ENCODE assay signal across 8 cellular contexts in the genomic region with DNA sequence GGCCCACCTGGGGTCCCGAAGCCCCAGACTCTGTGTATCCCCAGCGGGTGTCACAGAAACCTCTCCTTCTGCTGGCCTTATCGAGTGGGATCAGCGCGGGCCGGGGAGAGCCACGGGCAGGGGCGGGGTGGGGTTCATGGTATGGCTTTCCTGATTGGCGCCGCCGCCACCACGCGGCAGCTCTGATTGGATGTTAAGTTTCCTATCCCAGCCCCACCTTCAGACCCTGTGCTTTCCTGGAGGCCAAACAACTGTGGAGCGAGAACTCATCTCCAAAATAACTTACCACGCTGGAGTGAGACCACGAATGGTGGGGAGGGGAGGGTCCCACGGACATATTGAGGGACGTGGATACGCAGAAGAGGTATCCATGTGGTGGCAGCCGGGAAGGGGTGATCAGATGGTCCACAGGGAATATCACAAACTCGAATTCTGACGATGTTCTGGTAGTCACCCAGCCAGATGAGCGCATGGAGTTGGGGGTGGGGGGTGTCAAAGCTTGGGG. TPM values are rescaled to one million over a fixed set of nuclear protein-coding genes. Genes with fewer than 3 reads are reported as not detected.
DNase-seq lines count a peak whose midpoint lies in the region; ATAC-seq and TF ChIP-seq lines count a peak whose summit lies in the region.

No MANE protein-coding gene starts in this region.

- no peak for ATAC-seq in activated naive CD8-positive, alpha-beta T cell treated with anti-CD3 and anti-CD28 coated beads, Interleukin-2, amount 10 ng/mL, durations not matched to agents 7 days and 5 days (ENCODE audit: low read depth)
- ATAC-seq in GM19035 (IDR thresholded peaks at IDR 0.05; ENCODE audit: unreplicated experiment) = no peak
- ATAC-seq in HG02852 (IDR thresholded peaks at IDR 0.05; ENCODE audit: unreplicated experiment) = no peak

- POLR2A ChIA-PET in AG04449 (lab: Yijun Ruan, JAX) = interaction anchor here (0.7 to 2.3 kb wide), 10 partner anchors 12 to 45 kb away, joined by 3 to 15 read pairs (median 4); a partner anchor contains a TSS
- POLR2A ChIA-PET in activated naive CD8-positive, alpha-beta T cell treated with anti-CD3 and anti-CD28 coated beads, Interleukin-2, amount 10 ng/mL, durations not matched to agents 7 days and 5 days (lab: Charles Lee) = interaction anchor here (0.6 to 5.0 kb wide), 5 partner anchors 11 to 132 kb away, joined by 3 to 60 read pairs (median 4); a partner anchor contains a TSS

- H3K27ac ChIP-seq in stomach smooth muscle (ENCODE audit: low read length) = no peak overlapping the region

- peaks cover 54% of the 10 kb centered on the region for H3K4me1 Mint-ChIP-seq in activated naive CD8-positive, alpha-beta T cell treated with anti-CD3 and anti-CD28 coated beads, Interleukin-2, amount 10 ng/mL, durations not matched to agents 7 days and 5 days

- no peak for TF ChIP-seq CTCF in AG04449 (IDR thresholded peaks at IDR 0.05; ENCODE audit: insufficient read depth, low read length, missing control alignments)
- no peak for TF ChIP-seq CTCF in GM12865 (IDR thresholded peaks at IDR 0.05; ENCODE audit: insufficient read depth, low read depth, low read length, missing control alignments)

- no peaks in the 10 kb centered on the region for H3K36me3 ChIP-seq in stomach smooth muscle (ENCODE audit: control insufficient read depth in 2 of 2, insufficient read depth in 2 of 2, low read length in 2 of 2)

- peak overlapping the region; percentile 62 for H3K27ac Mint-ChIP-seq in activated naive CD8-positive, alpha-beta T cell treated with anti-CD3 and anti-CD28 coated beads, Interleukin-2, amount 10 ng/mL, durations not matched to agents 7 days and 5 days

- CTCF ChIA-PET in AG04449 (lab: Yijun Ruan, JAX) = interaction anchor here (1.0 to 2.4 kb wide), 9 partner anchors 9 to 358 kb away, joined by 3 to 22 read pairs (median 4); a partner anchor contains a TSS

- peak overlapping the region; percentile 77 for H3K4me3 Mint-ChIP-seq in activated naive CD8-positive, alpha-beta T cell treated with anti-CD3 and anti-CD28 coated beads, Interleukin-2, amount 10 ng/mL, durations not matched to agents 7 days and 5 days

- peaks cover 21% of the 10 kb centered on the region for H3K36me3 Mint-ChIP-seq in activated naive CD8-positive, alpha-beta T cell treated with anti-CD3 and anti-CD28 coated beads, Interleukin-2, amount 10 ng/mL, durations not matched to agents 7 days and 5 days

- DNase-seq in AG04449 (ENCODE audit: low read depth, low spot score) (no peak), GM12865 (ENCODE audit: low read depth) (peak; percentile 86), NCI-H82 (lab: John Stamatoyannopoulos, UW) (peak; percentile 91), left kidney (ENCODE audit: low read depth, low spot score) (peak; percentile 72)
- no peak for DNase-seq in activated naive CD8-positive, alpha-beta T cell treated with anti-CD3 and anti-CD28 coated beads, Interleukin-2, amount 10 ng/mL, durations not matched to agents 7 days and 5 days

- H3K27me3 Mint-ChIP-seq in activated naive CD8-positive, alpha-beta T cell treated with anti-CD3 and anti-CD28 coated beads, Interleukin-2, amount 10 ng/mL, durations not matched to agents 7 days and 5 days = peaks cover 57% of the 10 kb centered on the region

- H3K4me3 ChIP-seq in AG04449 (ENCODE audit: low read depth, low read length) (peak overlapping the region; percentile 60), GM12865 (ENCODE audit: low read depth, low read length) (peak overlapping the region; percentile 75), stomach smooth muscle (ENCODE audit: low read length in 2 of 2) (peak overlapping the region; percentile 49 to 62)

- no peak overlapping the region for H3K9ac ChIP-seq in stomach smooth muscle (ENCODE audit: low read length in 2 of 2)

- peaks cover 56% of the 10 kb centered on the region for H3K4me1 ChIP-seq in stomach smooth muscle (ENCODE audit: control insufficient read depth, insufficient read depth, low read length)

- peaks cover 3% of the 10 kb centered on the region for H3K9me3 Mint-ChIP-seq in activated naive CD8-positive, alpha-beta T cell treated with anti-CD3 and anti-CD28 coated beads, Interleukin-2, amount 10 ng/mL, durations not matched to agents 7 days and 5 days

- H3K9me3 ChIP-seq in stomach smooth muscle (ENCODE audit: control insufficient read depth in 2 of 2, low read length in 2 of 2) = no peaks in the 10 kb centered on the region

- peaks cover 67 to 74% of the 10 kb centered on the region in 2 donors for H3K27me3 ChIP-seq in stomach smooth muscle (ENCODE audit: control insufficient read depth in 1 of 2, insufficient read depth in 2 of 2, low read length in 2 of 2)

RNA-seq across cellular contexts. Expression of a gene that starts 1.0 kb away (rescaled TPM):
- under 1 TPM; 0.62 to 0.83 TPM for total RNA-seq in activated naive CD8-positive, alpha-beta T cell treated with anti-CD3 and anti-CD28 coated beads, Interleukin-2, amount 10 ng/mL, durations not matched to agents 7 days and 5 days

RNA-seq across cellular contexts. Expression of a gene that starts 2.0 kb away (rescaled TPM):
- total RNA-seq in activated naive CD8-positive, alpha-beta T cell treated with anti-CD3 and anti-CD28 coated beads, Interleukin-2, amount 10 ng/mL, durations not matched to agents 7 days and 5 days = 1 to 10 TPM; 1.2 to 1.7 TPM

RNA-seq across cellular contexts. Expression of a gene that starts 17.8 kb away (rescaled TPM):
- total RNA-seq in activated naive CD8-positive, alpha-beta T cell treated with anti-CD3 and anti-CD28 coated beads, Interleukin-2, amount 10 ng/mL, durations not matched to agents 7 days and 5 days = 10 to 100 TPM in 1 of 2 experiments, 1 to 10 TPM in 1; 9.5 to 11.7 TPM

RNA-seq across cellular contexts. Expression of a gene that starts 20.9 kb away (rescaled TPM):
- 1 to 10 TPM; 3.9 to 5.0 TPM for total RNA-seq in activated naive CD8-positive, alpha-beta T cell treated with anti-CD3 and anti-CD28 coated beads, Interleukin-2, amount 10 ng/mL, durations not matched to agents 7 days and 5 days

RNA-seq across cellular contexts. Expression of a gene that starts 27.1 kb away (rescaled TPM):
- total RNA-seq in activated naive CD8-positive, alpha-beta T cell treated with anti-CD3 and anti-CD28 coated beads, Interleukin-2, amount 10 ng/mL, durations not matched to agents 7 days and 5 days = 1 to 10 TPM; 7.6 to 9.4 TPM

Comparison
In these comparisons a context has a peak if more than half of its experiments do, and no peak if none do; other contexts are left out.
1. DNase-seq: peak in GM12865 (single experiment), NCI-H82 (single experiment) and left kidney (single experiment); none in AG04449 (single experiment) and activated naive CD8-positive, alpha-beta T cell treated with anti-CD3 and anti-CD28 coated beads, Interleukin-2, amount 10 ng/mL, durations not matched to agents 7 days and 5 days (single experiment).
2. Peak in every context shown above with its lines, with median percentiles within 50 percentile points of each other: H3K4me3 ChIP-seq.